In genomic region chr16:67806428-67807147, GRCh38 we compare ENCODE assay signal across 8 cellular contexts. TPM values are rescaled to one million over a fixed set of nuclear protein-coding genes. Genes with fewer than 3 reads are reported as not detected.
A peak's percentile ranks its signal among the peaks of the same experiment; 100 is the strongest.
DNase-seq lines count a peak whose midpoint lies in the region; ATAC-seq and TF ChIP-seq lines count a peak whose summit lies in the region.

Gene RANBP10, minus strand, starts transcription at chr16:67806560. Its CDS starts 24 bp downstream, at chr16:67806536.
Gene TSNAXIP1, plus strand, starts transcription at chr16:67806889. Its CDS starts 261 bp downstream, at chr16:67807150.

- peak; percentile 90 to 97 (median 92) for DNase-seq in CD4-positive, alpha-beta T cell
- DNase-seq in NCI-H82 (lab: John Stamatoyannopoulos, UW) (peak; percentile 99), dorsolateral prefrontal cortex (peak; percentile 91 to 99 (median 98))
- peak; percentile 98 for DNase-seq in activated CD4-positive, alpha-beta memory T cell treated with anti-CD3 and anti-CD28 coated beads for 36 hours
- DNase-seq in stimulated activated CD4-positive, alpha-beta T cell treated with anti-CD3 and anti-CD28 coated beads, Interleukin-4, amount 100 ng/mL, for 1 hour = peak; percentile 94

- intact Hi-C loops in CD4-positive, alpha-beta T cell (cut with DNase I, micrococcal nuclease) = loop anchor here (1.0 to 10.0 kb wide), 9 partner anchors 26 to 562 kb away; partner anchors contain the start of genes NUTF2 (in 2 of the 2), ACD (in 1 of the 2), C16orf86 (in 1 of the 2) and CTCF (in 1 of the 2)
- intact Hi-C loops in activated CD4-positive, alpha-beta memory T cell treated with anti-CD3 and anti-CD28 coated beads for 36 hours (cut with micrococcal nuclease) = loop anchor here (1.0 to 10.0 kb wide), 7 partner anchors 36 to 325 kb away; partner anchors contain the start of genes ATP6V0D1, C16orf86, ENKD1 and GFOD2
- intact Hi-C loops in dorsolateral prefrontal cortex (cut with DNase I) = loop anchor here (2.0 to 5.0 kb wide), 6 partner anchors 40 to 431 kb away; partner anchors contain the start of genes CTCF (in 2 of the 2), CENPT (in 1 of the 2), DDX28 (in 1 of the 2) and DUS2 (in 1 of the 2)

- peak within 1 kb of the TSS; percentile 71 to 89 for H3K9ac ChIP-seq in liver (ENCODE audit: low read depth in 1 of 2, low read length in 2 of 2)

- no peaks in the 10 kb centered on the region for H3K9me3 ChIP-seq in CD4-positive, alpha-beta T cell (ENCODE audit: control insufficient read depth, low read length)
- no peaks in the 10 kb centered on the region for H3K9me3 ChIP-seq in liver (ENCODE audit: control insufficient read depth in 4 of 4, low read length in 3 of 4)

- CTCF ChIA-PET in CD4-positive, alpha-beta T cell (lab: Charles Lee) = interaction anchor here (0.5 to 2.6 kb wide), 9 partner anchors 9 to 326 kb away, joined by 3 to 55 read pairs (median 4); partner anchors contain the start of gene ATP6V0D1
- CTCF ChIA-PET in activated CD4-positive, alpha-beta memory T cell treated with anti-CD3 and anti-CD28 coated beads for 36 hours (lab: Charles Lee) = interaction anchor here (0.6 to 2.7 kb wide), 13 partner anchors 9 to 409 kb away, joined by 3 to 75 read pairs (median 3); partner anchors contain the start of gene CENPT

- peak within 1 kb of the TSS; percentile 62 to 100 (median 93) for H3K4me3 ChIP-seq in dorsolateral prefrontal cortex
- peak within 1 kb of the TSS; percentile 83 to 97 (median 85) for H3K4me3 ChIP-seq in liver (ENCODE audit: low read depth in 1 of 3, low read length in 3 of 3)

- H3K9me3 Mint-ChIP-seq in CD4-positive, alpha-beta T cell = no peaks in the 10 kb centered on the region
- no peaks in the 10 kb centered on the region for H3K9me3 Mint-ChIP-seq in activated CD4-positive, alpha-beta memory T cell treated with anti-CD3 and anti-CD28 coated beads for 36 hours

- peaks cover 0 to 10% (median 5%) of the 10 kb centered on the region in 4 donors for H3K36me3 ChIP-seq in liver (ENCODE audit: control insufficient read depth in 4 of 4, insufficient read depth in 3 of 4, low read depth in 1 of 4, low read length in 3 of 4)

- H3K4me3 Mint-ChIP-seq in CD4-positive, alpha-beta T cell = peak within 1 kb of the TSS; percentile 91
- peak within 1 kb of the TSS; percentile 93 for H3K4me3 Mint-ChIP-seq in activated CD4-positive, alpha-beta memory T cell treated with anti-CD3 and anti-CD28 coated beads for 36 hours

- WGBS in liver = under 1% methylated on average over 54 of the region's 54 CpGs

- H3K27ac Mint-ChIP-seq in CD4-positive, alpha-beta T cell = peak within 1 kb of the TSS; percentile 76
- peak within 1 kb of the TSS; percentile 91 for H3K27ac Mint-ChIP-seq in activated CD4-positive, alpha-beta memory T cell treated with anti-CD3 and anti-CD28 coated beads for 36 hours

- no peaks in the 10 kb centered on the region for H3K27me3 ChIP-seq in CD4-positive, alpha-beta T cell (ENCODE audit: control insufficient read depth, insufficient read depth, low read length)
- H3K27me3 ChIP-seq in dorsolateral prefrontal cortex (no peaks in the 10 kb centered on the region), liver (ENCODE audit: control insufficient read depth in 4 of 4, insufficient read depth in 4 of 4, low read length in 3 of 4) (no peaks in the 10 kb centered on the region)

- POLR2A ChIA-PET in CD4-positive, alpha-beta T cell (lab: Charles Lee) = interaction anchor here (0.7 to 2.3 kb wide), 29 partner anchors 9 to 1055 kb away, joined by 3 to 29 read pairs (median 4); partner anchors contain the start of genes ACD, ATP6V0D1, CTCF and CTRL
- POLR2A ChIA-PET in activated CD4-positive, alpha-beta memory T cell treated with anti-CD3 and anti-CD28 coated beads for 36 hours (lab: Charles Lee) = interaction anchor here (0.8 to 2.0 kb wide), 10 partner anchors 10 to 285 kb away, joined by 3 to 14 read pairs (median 6); partner anchors contain the start of genes CENPT, GFOD2, NUTF2 and PSMB10

- H3K4me1 ChIP-seq in liver (ENCODE audit: control insufficient read depth in 4 of 4, insufficient read depth in 4 of 4, low read length in 3 of 4) = peaks cover 7 to 36% (median 30%) of the 10 kb centered on the region in 4 donors

- no peaks in the 10 kb centered on the region for H3K27me3 Mint-ChIP-seq in CD4-positive, alpha-beta T cell
- H3K27me3 Mint-ChIP-seq in activated CD4-positive, alpha-beta memory T cell treated with anti-CD3 and anti-CD28 coated beads for 36 hours = no peaks in the 10 kb centered on the region

- H3K4me1 Mint-ChIP-seq in CD4-positive, alpha-beta T cell (ENCODE audit: low read depth) = peaks cover 43% of the 10 kb centered on the region
- H3K4me1 Mint-ChIP-seq in activated CD4-positive, alpha-beta memory T cell treated with anti-CD3 and anti-CD28 coated beads for 36 hours (ENCODE audit: low read depth) = peaks cover 39% of the 10 kb centered on the region

- ATAC-seq in CD4-positive, alpha-beta T cell (ENCODE audit: poor library complexity) = peak; percentile 92
- ATAC-seq in GM19452 (IDR thresholded peaks at IDR 0.05; ENCODE audit: unreplicated experiment) = peak; percentile 88
- peak; percentile 90 for ATAC-seq in HG03575 (IDR thresholded peaks at IDR 0.05; ENCODE audit: extremely low read depth, insufficient number of reproducible peaks, low FRiP score, unreplicated experiment)

- peak in 1 of 2 donors; percentile 37 for TF ChIP-seq RAD21 in liver (IDR thresholded peaks at IDR 0.05)

- peak within 1 kb of the TSS; percentile 75 for H3K27ac ChIP-seq in CD4-positive, alpha-beta T cell (ENCODE audit: low read depth, low read length)
- H3K27ac ChIP-seq in dorsolateral prefrontal cortex (peak within 1 kb of the TSS in 57 of 59 donors; percentile 3 to 93 (median 80)), liver (ENCODE audit: low read depth in 1 of 2, low read length in 2 of 2) (peak within 1 kb of the TSS; percentile 73 to 88)

- TF ChIP-seq CTCF in CD4-positive, alpha-beta T cell (IDR thresholded peaks at IDR 0.05) = no peak
- TF ChIP-seq CTCF in dorsolateral prefrontal cortex (IDR thresholded peaks at IDR 0.05 in 54 of 56, conservative IDR thresholded peaks at IDR 0.05 in 2 of 56; ENCODE audit: low read depth in 1 of 56, partially characterized antibody in 56 of 56) = peak in 35 of 56 donors; percentile 2 to 66 (median 24)
- TF ChIP-seq CTCF in liver (IDR thresholded peaks at IDR 0.05; ENCODE audit: low read depth, low read length, missing input control) = no peak

- peaks cover 39% of the 10 kb centered on the region for H3K36me3 Mint-ChIP-seq in CD4-positive, alpha-beta T cell (ENCODE audit: low read depth)
- H3K36me3 Mint-ChIP-seq in activated CD4-positive, alpha-beta memory T cell treated with anti-CD3 and anti-CD28 coated beads for 36 hours = peaks cover 22% of the 10 kb centered on the region

TF ChIP-seq in liver, 16 proteins besides CTCF, POLR2A, EP300 and RAD21 (continues in another document):
- peak; percentile 7 for TF ChIP-seq FOXA1 (IDR thresholded peaks at IDR 0.05)
- TF ChIP-seq HNF4G (IDR thresholded peaks at IDR 0.05) = peak; percentile 37
- peak in 1 of 2 donors; percentile 46 for TF ChIP-seq JUND (IDR thresholded peaks at IDR 0.05)
- TF ChIP-seq ATF3 (IDR thresholded peaks at IDR 0.05) = peak; percentile 27
- TF ChIP-seq YY1 (IDR thresholded peaks at IDR 0.05) = peak; percentile 99
- TF ChIP-seq TAF1 (conservative IDR thresholded peaks at IDR 0.05) = peak; percentile 88
- peak; percentile 70 for TF ChIP-seq REST (IDR thresholded peaks at IDR 0.05)
- peak; percentile 32 to 66 for TF ChIP-seq RXRA (IDR thresholded peaks at IDR 0.05)
- TF ChIP-seq NR2F2 (IDR thresholded peaks at IDR 0.05) = peak; percentile 38

RNA-seq across cellular contexts. Expression of gene RANBP10, which starts in this region (rescaled TPM):
- 10 to 100 TPM; 12.0 to 13.6 TPM for total RNA-seq in CD4-positive, alpha-beta T cell
- total RNA-seq in activated CD4-positive, alpha-beta memory T cell treated with anti-CD3 and anti-CD28 coated beads for 36 hours = 10 to 100 TPM; 14.9 to 18.1 TPM
- total RNA-seq in dorsolateral prefrontal cortex (10 to 100 TPM; 13.9 to 32.6 (median 21.2) TPM), liver (10 to 100 TPM in 1 of 2 donors, 1 to 10 TPM in 1; 9.8 to 12.8 TPM)
- 10 to 100 TPM; 14.9 to 15.5 TPM for polyA plus RNA-seq in liver

RNA-seq across cellular contexts. Expression of gene TSNAXIP1, which starts in this region (rescaled TPM):
- total RNA-seq in CD4-positive, alpha-beta T cell = under 1 TPM; 0.52 to 0.61 TPM
- total RNA-seq in activated CD4-positive, alpha-beta memory T cell treated with anti-CD3 and anti-CD28 coated beads for 36 hours = under 1 TPM; 0.77 to 0.81 TPM
- total RNA-seq in dorsolateral prefrontal cortex (10 to 100 TPM in 26 of 120 experiments, 1 to 10 TPM in 94; 3.1 to 16.5 (median 8.5) TPM), liver (under 1 TPM; 0.09 to 0.75 TPM)
- 1 to 10 TPM in 1 of 2 donors, under 1 TPM in 1; 0.62 to 1.5 TPM for polyA plus RNA-seq in liver

Comparison
In these comparisons a context has a peak if more than half of its experiments do, and no peak if none do; other contexts are left out.
1. Peak in every context shown above with its lines: DNase-seq, ATAC-seq, H3K4me3 ChIP-seq and H3K27ac ChIP-seq.
2. CTCF ChIP-seq: peak in dorsolateral prefrontal cortex (35 of 56); none in CD4-positive, alpha-beta T cell (single experiment) and liver (single experiment).